In the genomic region with DNA sequence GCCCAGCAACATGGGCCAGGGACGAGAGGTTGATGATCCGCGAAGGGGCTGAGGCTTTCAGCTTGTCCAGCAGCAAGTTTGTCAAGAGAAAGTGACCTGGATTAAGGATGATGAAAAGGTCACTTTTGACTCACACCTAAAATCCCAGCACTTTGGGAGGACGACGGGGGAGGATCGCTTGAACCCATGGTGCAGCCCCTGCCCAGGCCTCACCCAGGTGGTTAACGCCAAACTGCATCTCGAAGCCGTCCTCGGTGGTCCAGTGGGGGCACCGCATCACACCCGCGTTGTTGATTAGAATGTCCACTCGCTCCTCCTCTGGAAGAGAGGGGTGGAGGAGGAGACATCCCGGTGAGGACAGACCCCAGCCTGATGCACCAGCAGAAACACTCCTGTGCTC, we compare ENCODE assay signal across 6 cellular contexts. TPM values are rescaled to one million over a fixed set of nuclear protein-coding genes. Genes with fewer than 3 reads are reported as not detected.
"Had no signal": no experiment of that assay in that cellular context is flagged by ENCODE, and none has a peak within 500 bp of the region (broad histone marks: within the 10 kb centered on the region; RNA-seq: fewer than 3 reads in every experiment).

No MANE protein-coding gene starts in this region.

- H3K27ac Mint-ChIP-seq: GM23338, HFFc6 had no signal

- H3K9me3 Mint-ChIP-seq: GM23338 had no signal

- H3K4me2 ChIP-seq: GM23338 had no signal

- H3K4me3 ChIP-seq: GM23338, HAP-1, K562 had no signal

- H3K4me3 Mint-ChIP-seq: GM23338, HFFc6 had no signal

- H3K9me3 ChIP-seq: HAP-1 had no signal

- H3K4me1 Mint-ChIP-seq: GM23338 had no signal

- H2AFZ ChIP-seq: GM23338 had no signal

- DNase-seq: HFFc6, IMR-90 had no signal

- H3K4me1 ChIP-seq: HAP-1 had no signal

- ATAC-seq: GM23338, HCT116, K562 had no signal

RNA-seq across cellular contexts. Expression of a gene that starts 10.4 kb away (rescaled TPM):
- total RNA-seq: HFFc6, IMR-90 had no signal
